ENCODE assay signal across 1 cellular context in genomic region chr15:70361891-70362290, GRCh38.
TF ChIP-seq lines count a peak whose summit lies in the region.

No MANE protein-coding gene starts in this region.

TF ChIP-seq in H1, 55 proteins besides CTCF, POLR2A, EP300 and RAD21 (continued from another document):
- TF ChIP-seq CHD7 (IDR thresholded peaks at IDR 0.05; ENCODE audit: insufficient replicate concordance, low read length): no peak
